ENCODE assay signal across 21 cellular contexts in genomic region chr12:123958876-123959275, GRCh38.
"Had no signal": no experiment of that assay in that cellular context is flagged by ENCODE, and none has a peak within 500 bp of the region (broad histone marks: within the 10 kb centered on the region; RNA-seq: fewer than 3 reads in every experiment).

No MANE protein-coding gene starts in this region.

- H3K36me3 ChIP-seq: lower lobe of right lung, neutrophil, stomach, upper lobe of left lung, uterus had no signal

- H3K4me3 ChIP-seq: dorsolateral prefrontal cortex, hepatocyte, lower lobe of right lung, psoas muscle, stomach, upper lobe of left lung, uterus had no signal

- ATAC-seq: esophagus mucosa, psoas muscle had no signal

- H3K9me3 Mint-ChIP-seq: memory B cell, naive B cell, nephron had no signal

- H3K27ac ChIP-seq: dorsolateral prefrontal cortex, hepatocyte, lower lobe of right lung, neutrophil, psoas muscle, upper lobe of left lung, uterus had no signal

- H3K36me3 Mint-ChIP-seq: naive B cell had no signal

- H3K4me1 ChIP-seq: lower lobe of right lung, psoas muscle, uterus had no signal

- DNase-seq: central memory CD4-positive, alpha-beta T cell; cortex of kidney; dorsolateral prefrontal cortex; effector memory CD4-positive, alpha-beta T cell; glutamatergic neuron; kidney glomerular epithelial cell; lower lobe of right lung; midbrain; naive B cell; psoas muscle; small intestine; stimulated activated CD4-positive, alpha-beta T cell treated with anti-CD3 and anti-CD28 coated beads, Interleukin-12 subunit alpha, Interleukin-12 subunit beta, amount 100 ng/mL, for 4 hours; stimulated activated naive CD4-positive, alpha-beta T cell; stomach; upper lobe of left lung; uterus had no signal

- H3K27me3 Mint-ChIP-seq: memory B cell, naive B cell had no signal

- H3K27ac Mint-ChIP-seq: memory B cell had no signal

- H3K9me3 ChIP-seq: lower lobe of right lung, neutrophil, psoas muscle, stomach, upper lobe of left lung, uterus had no signal

- H3K27me3 ChIP-seq: dorsolateral prefrontal cortex, hepatocyte, neutrophil, stomach, upper lobe of left lung, uterus had no signal

- H3K4me3 Mint-ChIP-seq: memory B cell, naive B cell, nephron had no signal
